Comparison of ENCODE assay signal across 32 cellular contexts in the genomic region with DNA sequence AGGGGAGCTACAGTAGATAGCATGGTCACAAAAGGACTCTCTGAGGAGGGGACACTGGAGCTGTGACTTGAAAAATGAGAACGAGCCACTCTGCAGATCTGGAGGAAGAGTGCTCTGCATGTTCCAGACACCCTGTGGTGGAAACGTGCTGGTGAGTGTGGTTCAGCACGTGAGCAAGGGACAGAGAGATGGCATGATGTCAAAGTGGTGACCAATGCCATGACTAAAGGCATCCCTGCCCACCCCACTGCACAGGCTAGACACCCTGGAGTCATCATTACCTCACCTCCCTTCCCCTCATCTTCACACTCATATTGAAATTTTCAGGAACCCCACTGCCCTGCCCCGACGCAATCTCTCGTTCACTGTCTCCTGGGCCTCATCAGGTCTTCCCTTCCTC. TPM values are rescaled to one million over a fixed set of nuclear protein-coding genes. Genes with fewer than 3 reads are reported as not detected.
A peak's percentile ranks its signal among the peaks of the same experiment; 100 is the strongest.
DNase-seq lines count a peak whose midpoint lies in the region; ATAC-seq and TF ChIP-seq lines count a peak whose summit lies in the region.
"Had no signal": no experiment of that assay in that cellular context is flagged by ENCODE, and none has a peak within 500 bp of the region (broad histone marks: within the 10 kb centered on the region; RNA-seq: fewer than 3 reads in every experiment).

No MANE protein-coding gene starts in this region.

- TF ChIP-seq CTCF in HEK293 (tag by site-specific recombination; IDR thresholded peaks at IDR 0.05) = no peak

- H3K4me3 Mint-ChIP-seq in activated T-helper 17 cell treated with anti-CD3 and anti-CD28 coated beads, Interleukin-2, amount 50 U/mL, for 72 hours = no peak overlapping the region
- H3K4me3 Mint-ChIP-seq: CD14-positive monocyte; natural killer cell treated with Interleukin-12 subunit alpha and Interleukin-12 subunit beta and Interleukin-15 and Interleukin-18, amount 100 ng/mL, for 72 hours; stimulated activated naive B cell treated with anti-CD40 and anti-IgM and Interleukin-4, amounts not matched to agents 10 μg/mL and 1 μg/mL and 100 μg/mL, for 72 hours; type B pancreatic cell had no signal

- POLR2A ChIA-PET in HEK293 (lab: Yijun Ruan, JAX) = no interaction called here

- H3K9me3 ChIP-seq in HEK293 (ENCODE audit: control insufficient read depth, insufficient read depth, low read depth, low read length) = no peaks in the 10 kb centered on the region
- H3K9me3 ChIP-seq: esophagus squamous epithelium, gastroesophageal sphincter, mucosa of descending colon, psoas muscle, sigmoid colon had no signal

- no peaks in the 10 kb centered on the region for H3K36me3 ChIP-seq in HEK293 (ENCODE audit: control insufficient read depth in 2 of 2, insufficient read depth in 1 of 2, low read length in 2 of 2)
- H3K36me3 ChIP-seq: esophagus squamous epithelium, sigmoid colon had no signal

- no peaks in the 10 kb centered on the region for H3K27me3 Mint-ChIP-seq in activated T-helper 17 cell treated with anti-CD3 and anti-CD28 coated beads, Interleukin-2, amount 50 U/mL, for 72 hours
- H3K27me3 Mint-ChIP-seq: natural killer cell treated with Interleukin-12 subunit alpha and Interleukin-12 subunit beta and Interleukin-15 and Interleukin-18, amount 100 ng/mL, for 72 hours; stimulated activated naive B cell treated with anti-CD40 and anti-IgM and Interleukin-4, amounts not matched to agents 10 μg/mL and 1 μg/mL and 100 μg/mL, for 72 hours; type B pancreatic cell had no signal

- no peak overlapping the region for H3K27ac ChIP-seq in HEK293 (ENCODE audit: extremely low read depth, low read depth, low read length)
- H3K27ac ChIP-seq: dorsolateral prefrontal cortex, esophagus squamous epithelium, gastroesophageal sphincter, KMS-11, PC-9, psoas muscle, sigmoid colon, VCaP had no signal

- CTCF ChIA-PET in HEK293 (lab: Yijun Ruan, JAX) = interaction anchor here (2.3 kb wide), 1 partner anchor 49 kb away, joined by 6 read pairs; no protein-coding TSS in a partner anchor

- no peaks in the 10 kb centered on the region for H3K36me3 Mint-ChIP-seq in activated T-helper 17 cell treated with anti-CD3 and anti-CD28 coated beads, Interleukin-2, amount 50 U/mL, for 72 hours (ENCODE audit: low read depth)
- H3K36me3 Mint-ChIP-seq: CD14-positive monocyte; natural killer cell treated with Interleukin-12 subunit alpha and Interleukin-12 subunit beta and Interleukin-15 and Interleukin-18, amount 100 ng/mL, for 72 hours; type B pancreatic cell had no signal

- H3K4me1 ChIP-seq in HEK293 (ENCODE audit: control insufficient read depth, insufficient read depth, low read length) = no peaks in the 10 kb centered on the region
- H3K4me1 ChIP-seq: esophagus squamous epithelium, gastroesophageal sphincter, psoas muscle, sigmoid colon had no signal

- no peaks in the 10 kb centered on the region for H3K9me3 Mint-ChIP-seq in activated T-helper 17 cell treated with anti-CD3 and anti-CD28 coated beads, Interleukin-2, amount 50 U/mL, for 72 hours
- H3K9me3 Mint-ChIP-seq: natural killer cell treated with Interleukin-12 subunit alpha and Interleukin-12 subunit beta and Interleukin-15 and Interleukin-18, amount 100 ng/mL, for 72 hours; stimulated activated naive B cell treated with anti-CD40 and anti-IgM and Interleukin-4, amounts not matched to agents 10 μg/mL and 1 μg/mL and 100 μg/mL, for 72 hours; type B pancreatic cell had no signal

- H3K4me3 ChIP-seq in HEK293 (ENCODE audit: low read depth, low read length) = no peak overlapping the region
- H3K4me3 ChIP-seq: dorsolateral prefrontal cortex, esophagus squamous epithelium, gastroesophageal sphincter, lung, mucosa of descending colon, PC-9, psoas muscle, sigmoid colon had no signal

- ATAC-seq in activated T-helper 17 cell treated with anti-CD3 and anti-CD28 coated beads, Interleukin-2, amount 50 U/mL, for 72 hours (replicated peaks) = peak; percentile 71
- ATAC-seq in stimulated activated naive CD8-positive, alpha-beta T cell treated with anti-CD3 and anti-CD28 coated beads, Interleukin-15, Interleukin-2, amounts not matched to agents 100 U/mL and 50 U/mL, for 24 hours = no peak
- ATAC-seq: gastroesophageal sphincter; left cardiac atrium; mucosa of descending colon; psoas muscle; stimulated activated naive B cell treated with anti-CD40 and anti-IgM and Interleukin-4, amounts not matched to agents 10 μg/mL and 1 μg/mL and 100 μg/mL, for 72 hours had no signal

- DNase-seq in stimulated activated CD4-positive, alpha-beta T cell treated with anti-CD3 and anti-CD28 coated beads, Interleukin-1b, Interleukin-23, amount 100 ng/mL, for 48 hours = peak; percentile 35
- no peak for DNase-seq in stimulated activated CD4-positive, alpha-beta T cell treated with anti-CD3 and anti-CD28 coated beads, Interleukin-4, amount 100 ng/mL, for 1 hour
- DNase-seq in stimulated activated naive CD8-positive, alpha-beta T cell treated with anti-CD3 and anti-CD28 coated beads, Interleukin-15, Interleukin-2, amounts not matched to agents 100 U/mL and 50 U/mL, for 24 hours = no peak
- DNase-seq in DMS79 (lab: John Stamatoyannopoulos, UW) (no peak), SIG-M5 (lab: John Stamatoyannopoulos, UW) (no peak)
- DNase-seq: activated CD4-positive, alpha-beta T cell treated with anti-CD3 and anti-CD28 coated beads for 4 hours; activated naive CD4-positive, alpha-beta T cell treated with anti-CD3 and anti-CD28 coated beads, Interleukin-2, amount 50 U/mL, for 16 hours; DMS79 treated with DMSO at 0.1 percent for 48 hours; dorsolateral prefrontal cortex; esophagus squamous epithelium; left cardiac atrium; mucosa of descending colon; NCI-H1417 treated with DMSO at 0.1 percent for 48 hours; NCI-H2081 treated with DMSO at 0.1 percent for 48 hours; NCI-H2227 treated with DMSO at 0.1 percent for 48 hours; NCI-H526 treated with DMSO at 0.1 percent for 48 hours; NK-92 treated with Interleukin-12 subunit alpha and Interleukin-12 subunit beta, amount 100 ng/mL, for 24 hours; occipital lobe; PC-9; psoas muscle; Right ventricle myocardium superior; sigmoid colon; stimulated activated naive B cell treated with anti-CD40 and anti-IgM and Interleukin-4, amounts not matched to agents 10 μg/mL and 1 μg/mL and 100 μg/mL, for 72 hours had no signal

- H3K4me1 Mint-ChIP-seq in activated T-helper 17 cell treated with anti-CD3 and anti-CD28 coated beads, Interleukin-2, amount 50 U/mL, for 72 hours = peaks cover 9% of the 10 kb centered on the region
- H3K4me1 Mint-ChIP-seq: CD14-positive monocyte had no signal

- no peak overlapping the region for H3K27ac Mint-ChIP-seq in activated T-helper 17 cell treated with anti-CD3 and anti-CD28 coated beads, Interleukin-2, amount 50 U/mL, for 72 hours
- H3K27ac Mint-ChIP-seq: CD14-positive monocyte; natural killer cell treated with Interleukin-12 subunit alpha and Interleukin-12 subunit beta and Interleukin-15 and Interleukin-18, amount 100 ng/mL, for 72 hours; stimulated activated naive B cell treated with anti-CD40 and anti-IgM and Interleukin-4, amounts not matched to agents 10 μg/mL and 1 μg/mL and 100 μg/mL, for 72 hours; type B pancreatic cell had no signal

TF ChIP-seq in HEK293, 187 proteins besides CTCF, POLR2A, EP300 and RAD21:
- no peak for TF ChIP-seq ZNF19 (tag by site-specific recombination; IDR thresholded peaks at IDR 0.05; ENCODE audit: low read depth)
- no peak for TF ChIP-seq REPIN1 (tag by site-specific recombination; IDR thresholded peaks at IDR 0.05; ENCODE audit: low read depth)
- TF ChIP-seq ZIC2 (tag by site-specific recombination; IDR thresholded peaks at IDR 0.05) = peak; percentile 57
- TF ChIP-seq ZNF473 (tag by site-specific recombination; IDR thresholded peaks at IDR 0.05) = no peak

RNA-seq across cellular contexts. Expression of a gene that starts 56.5 kb away (rescaled TPM):
- 1 to 10 TPM; 2.2 to 4.4 TPM for total RNA-seq in activated T-helper 17 cell treated with anti-CD3 and anti-CD28 coated beads, Interleukin-2, amount 50 U/mL, for 72 hours
- total RNA-seq: PC-9 had no signal
